Comparison of ENCODE assay signal across 8 cellular contexts in the genomic region with DNA sequence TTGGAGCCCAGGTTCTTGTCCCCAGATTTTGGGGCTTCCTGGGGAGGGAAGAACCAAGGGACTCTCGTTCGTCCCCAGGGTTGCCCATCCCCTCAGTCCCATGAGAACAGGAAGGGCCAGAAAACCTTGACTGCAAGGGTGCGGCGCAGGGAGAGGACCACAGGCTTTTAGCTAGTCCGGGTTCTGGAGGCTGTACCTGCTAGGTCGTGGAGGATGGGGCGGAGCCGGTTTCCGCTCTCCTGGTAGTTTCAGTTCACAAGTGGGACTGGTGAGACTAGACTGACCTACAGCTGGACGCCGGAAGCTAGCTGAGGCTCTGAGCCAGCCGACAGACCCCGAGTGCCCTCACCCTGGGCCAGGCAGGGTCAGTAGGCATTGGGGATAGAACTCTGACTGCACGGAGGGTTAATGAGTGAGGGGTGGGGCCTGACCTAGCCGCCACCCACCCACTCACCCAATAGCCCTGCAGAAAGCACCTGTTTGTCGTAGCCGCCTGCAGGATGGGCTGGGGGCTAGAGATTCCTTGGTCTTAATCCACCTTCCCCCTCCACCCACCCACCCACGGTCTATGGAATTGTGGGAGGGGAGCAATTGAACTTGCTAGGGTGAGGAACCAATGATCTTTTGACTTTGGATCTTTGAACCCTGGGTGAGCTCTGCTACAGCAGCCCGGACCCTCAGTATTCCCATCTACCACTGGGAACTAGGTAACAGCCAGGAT. TPM values are rescaled to one million over a fixed set of nuclear protein-coding genes. Genes with fewer than 3 reads are reported as not detected.
DNase-seq lines count a peak whose midpoint lies in the region; ATAC-seq and TF ChIP-seq lines count a peak whose summit lies in the region.

No MANE protein-coding gene starts in this region.

- H3K4me1 Mint-ChIP-seq in activated CD4-positive, alpha-beta T cell treated with anti-CD3 and anti-CD28 coated beads for 36 hours, result peaks cover 31% of the 10 kb centered on the region

- CTCF ChIA-PET in activated CD4-positive, alpha-beta T cell treated with anti-CD3 and anti-CD28 coated beads for 36 hours (lab: Charles Lee), result interaction anchor here (0.5 to 1.5 kb wide), 5 partner anchors 9 to 269 kb away, joined by 3 to 4 read pairs (median 3); no protein-coding TSS in a partner anchor

- POLR2A ChIA-PET in activated CD4-positive, alpha-beta T cell treated with anti-CD3 and anti-CD28 coated beads for 36 hours (lab: Charles Lee), result no interaction called here

- ATAC-seq in activated CD4-positive, alpha-beta T cell treated with anti-CD3 and anti-CD28 coated beads for 36 hours, result peak; percentile 18

- H3K36me3 Mint-ChIP-seq in activated CD4-positive, alpha-beta T cell treated with anti-CD3 and anti-CD28 coated beads for 36 hours (ENCODE audit: low read depth), result no peaks in the 10 kb centered on the region

- H3K27me3 ChIP-seq in mononuclear cell (ENCODE audit: insufficient read depth, low read length), result no peaks in the 10 kb centered on the region

- H3K27me3 Mint-ChIP-seq in activated CD4-positive, alpha-beta T cell treated with anti-CD3 and anti-CD28 coated beads for 36 hours, result no peaks in the 10 kb centered on the region

- H3K36me3 ChIP-seq in SK-N-MC (ENCODE audit: insufficient read depth, low read length) (no peaks in the 10 kb centered on the region), urinary bladder (ENCODE audit: insufficient read depth) (no peaks in the 10 kb centered on the region)

- 17% methylated on average over 19 of the region's 19 CpGs for WGBS in urinary bladder

- peak overlapping the region; percentile 70 for H3K27ac Mint-ChIP-seq in activated CD4-positive, alpha-beta T cell treated with anti-CD3 and anti-CD28 coated beads for 36 hours

- TF ChIP-seq CTCF in coronary artery (IDR thresholded peaks at IDR 0.05), result no peak

- H3K9me3 Mint-ChIP-seq in activated CD4-positive, alpha-beta T cell treated with anti-CD3 and anti-CD28 coated beads for 36 hours (ENCODE audit: low read depth), result no peaks in the 10 kb centered on the region

- peak overlapping the region; percentile 77 for H3K9ac ChIP-seq in SK-N-MC (ENCODE audit: insufficient read length)

- no peak overlapping the region for H3K27ac ChIP-seq in SK-N-MC
- H3K27ac ChIP-seq in coronary artery, result peak overlapping the region; percentile 99
- peak overlapping the region; percentile 99 for H3K27ac ChIP-seq in urinary bladder (ENCODE audit: low read depth)

- H3K4me1 ChIP-seq in mononuclear cell (ENCODE audit: insufficient read depth, low read length), result peaks cover 49% of the 10 kb centered on the region
- H3K4me1 ChIP-seq in urinary bladder (ENCODE audit: insufficient read depth), result peaks cover 2% of the 10 kb centered on the region

- H3K4me3 ChIP-seq in SK-N-MC (peak overlapping the region; percentile 90), coronary artery (peak overlapping the region; percentile 92), mononuclear cell (ENCODE audit: low read length) (peak overlapping the region; percentile 56), urinary bladder (ENCODE audit: low read depth, low read length) (peak overlapping the region; percentile 81)

- intact Hi-C loops in activated CD4-positive, alpha-beta T cell treated with anti-CD3 and anti-CD28 coated beads for 36 hours (cut with DNase I, micrococcal nuclease), result loop anchor here (1.0 to 10.0 kb wide), 4 partner anchors 69 to 952 kb away; a partner anchor contains a TSS

- H3K9me3 ChIP-seq in SK-N-MC (ENCODE audit: low read depth, low read length), result no peaks in the 10 kb centered on the region
- H3K9me3 ChIP-seq in mononuclear cell (ENCODE audit: low read depth, low read length), result no peaks in the 10 kb centered on the region

- peak overlapping the region; percentile 81 for H3K4me3 Mint-ChIP-seq in activated CD4-positive, alpha-beta T cell treated with anti-CD3 and anti-CD28 coated beads for 36 hours

- DNase-seq in activated CD4-positive, alpha-beta T cell treated with anti-CD3 and anti-CD28 coated beads for 36 hours, result peak; percentile 62
- no peak for DNase-seq in activated CD4-positive, alpha-beta T cell treated with anti-CD3 and anti-CD28 coated beads, Interleukin-2, amount 50 U/mL, for 1 hour
- DNase-seq in SK-N-MC (ENCODE audit: low read depth, low spot score) (no peak), coronary artery (ENCODE audit: low spot score) (no peak), NCI-H1092 treated with DMSO at 0.1 percent for 48 hours (lab: John Stamatoyannopoulos, UW) (no peak), NCI-H524 treated with DMSO at 0.1 percent for 48 hours (lab: John Stamatoyannopoulos, UW) (no peak)

RNA-seq across cellular contexts. Expression of a gene that starts 1.5 kb away (rescaled TPM):
- 1 to 10 TPM; 8.3 to 9.4 TPM for total RNA-seq in activated CD4-positive, alpha-beta T cell treated with anti-CD3 and anti-CD28 coated beads for 36 hours
- 37.3 TPM for total RNA-seq in mononuclear cell
- total RNA-seq in urinary bladder, result 8.4 TPM
- 32.4 TPM for polyA plus RNA-seq in urinary bladder

RNA-seq across cellular contexts. Expression of a gene that starts 21.6 kb away (rescaled TPM):
- 10 to 100 TPM; 54.0 to 57.3 TPM for total RNA-seq in activated CD4-positive, alpha-beta T cell treated with anti-CD3 and anti-CD28 coated beads for 36 hours
- 19.7 TPM for total RNA-seq in mononuclear cell
- total RNA-seq in urinary bladder, result 21.2 TPM
- polyA plus RNA-seq in urinary bladder, result 21.1 TPM
